Comparison of ENCODE assay signal across 13 cellular contexts in genomic region chr2:120783371-120783791, GRCh38. TPM values are rescaled to one million over a fixed set of nuclear protein-coding genes. Genes with fewer than 3 reads are reported as not detected.
A peak's percentile ranks its signal among the peaks of the same experiment; 100 is the strongest.
DNase-seq lines count a peak whose midpoint lies in the region; ATAC-seq and TF ChIP-seq lines count a peak whose summit lies in the region.
"Had no signal": no experiment of that assay in that cellular context is flagged by ENCODE, and none has a peak within 500 bp of the region (broad histone marks: within the 10 kb centered on the region; RNA-seq: fewer than 3 reads in every experiment).

No MANE protein-coding gene starts in this region.

- H2AFZ ChIP-seq in HCT116 (ENCODE audit: low read depth, low read length, poor library complexity, severe bottlenecking) (no peak overlapping the region), hepatocyte (no peak overlapping the region)
- H2AFZ ChIP-seq: parathyroid adenoma had no signal

- WGBS in hepatocyte (ENCODE audit: low lambda C conversion rate, missing lambda C conversion rate): 21% methylated on average over 9 of the region's 9 CpGs

- H3K4me2 ChIP-seq in HCT116 (ENCODE audit: low read length) (peak overlapping the region; percentile 58), hepatocyte (no peak overlapping the region)

- H3K27me3 ChIP-seq in HCT116 (ENCODE audit: insufficient read depth, low read length) (no peaks in the 10 kb centered on the region), hepatocyte (no peaks in the 10 kb centered on the region)
- H3K27me3 ChIP-seq: transverse colon had no signal

- CTCF ChIA-PET in HCT116 (lab: Charles Lee): no interaction called here

- H3K27ac ChIP-seq in HCT116 (ENCODE audit: low read depth, low read length): peak overlapping the region; percentile 15; the same call in 1 of the 2 replicates
- no peak overlapping the region for H3K27ac ChIP-seq in hepatocyte
- H3K27ac ChIP-seq: parathyroid adenoma, transverse colon had no signal

- H4K20me1 ChIP-seq in HCT116 (ENCODE audit: insufficient read depth) (no peaks in the 10 kb centered on the region), hepatocyte (ENCODE audit: insufficient read depth, poor library complexity, severe bottlenecking) (peaks cover 4% of the 10 kb centered on the region)

- H3K9ac ChIP-seq in HCT116 (ENCODE audit: low read length): no peak overlapping the region
- H3K9ac ChIP-seq: parathyroid adenoma had no signal

- H3K79me2 ChIP-seq in HCT116 (ENCODE audit: insufficient read depth, low read length) (no peaks in the 10 kb centered on the region), hepatocyte (peaks cover 11% of the 10 kb centered on the region)
- H3K79me2 ChIP-seq: parathyroid adenoma had no signal

- no peak for TF ChIP-seq CTCF in HCT116 (IDR thresholded peaks at IDR 0.05 in 2 of 3, conservative IDR thresholded peaks at IDR 0.05 in 1 of 3; ENCODE audit: borderline replicate concordance in 1 of 3, insufficient read depth in 1 of 3, low read depth in 2 of 3, low read length in 2 of 3)
- no peak for TF ChIP-seq CTCF in hepatocyte (IDR thresholded peaks at IDR 0.05; ENCODE audit: poor library complexity)

- no peak for TF ChIP-seq RAD21 in HCT116 (IDR thresholded peaks at IDR 0.05; ENCODE audit: low read depth)

- RAD21 ChIA-PET in HCT116 (lab: Charles Lee; ENCODE audit: low non-redundant PET in 1 of 2, low total read pairs in 2 of 2, uncharacterized antibody in 2 of 2, unreplicated experiment in 2 of 2): no interaction called here

- H3K4me3 ChIP-seq in HCT116 (replicated peaks in 1 of 2; ENCODE audit: low read depth in 1 of 2, low read length in 2 of 2) (no peak overlapping the region), hepatocyte (no peak overlapping the region)
- H3K4me3 ChIP-seq: transverse colon had no signal

- ATAC-seq in HCT116 (peak; percentile 64), left colon (peak; percentile 45), HG03521 (IDR thresholded peaks at IDR 0.05; ENCODE audit: unreplicated experiment) (no peak)
- ATAC-seq: effector memory CD8-positive, alpha-beta T cell had no signal

- peak; percentile 64 for DNase-seq in COLO829 (ENCODE audit: low spot score)
- DNase-seq in HCT116 (ENCODE audit: low read depth, low spot score): peak; percentile 40
- DNase-seq in UCSD-AML1 (lab: John Stamatoyannopoulos, UW; ENCODE audit: unreplicated experiment): peak; percentile 51
- DNase-seq in left colon: no peak
- no peak for DNase-seq in NCI-H1436 treated with DMSO at 0.1 percent for 48 hours (lab: John Stamatoyannopoulos, UW)
- no peak for DNase-seq in hepatocyte (ENCODE audit: low spot score)
- no peak for DNase-seq in NCI-H2081 treated with DMSO at 0.1 percent for 48 hours (lab: John Stamatoyannopoulos, UW)
- DNase-seq: DMS53; effector memory CD8-positive, alpha-beta T cell; Kasumi-1; transverse colon had no signal

- no peaks in the 10 kb centered on the region for H3K36me3 ChIP-seq in HCT116 (ENCODE audit: control insufficient read depth in 1 of 2, insufficient read depth in 2 of 2, low read length in 2 of 2)
- H3K36me3 ChIP-seq in hepatocyte (replicated peaks; ENCODE audit: insufficient read depth, low read depth): no peaks in the 10 kb centered on the region
- H3K36me3 ChIP-seq: transverse colon had no signal

- H3K9me3 ChIP-seq in HCT116 (ENCODE audit: control insufficient read depth in 1 of 2, insufficient read depth in 1 of 2, low read depth in 1 of 2, low read length in 2 of 2) (no peaks in the 10 kb centered on the region), hepatocyte (ENCODE audit: low read depth) (no peaks in the 10 kb centered on the region)
- H3K9me3 ChIP-seq: transverse colon had no signal

- POLR2A ChIA-PET in HCT116 (lab: Charles Lee): no interaction called here

- intact Hi-C loops in HCT116 (cut with micrococcal nuclease): no loop called here
- intact Hi-C loops in left colon (cut with DNase I, micrococcal nuclease): no loop called here

- TF ChIP-seq POLR2A in HCT116 (IDR thresholded peaks at IDR 0.05; ENCODE audit: borderline replicate concordance, extremely low read depth, insufficient read depth, insufficient read length): no peak

- H3K9me2 ChIP-seq in HCT116 (ENCODE audit: insufficient read depth) (no peaks in the 10 kb centered on the region), hepatocyte (replicated peaks; ENCODE audit: insufficient read depth) (no peaks in the 10 kb centered on the region)

- BruUV-seq in HCT116 (replicated peaks; lab: Mats Ljungman, UMichigan): no TSS peak

- H3K4me1 ChIP-seq in HCT116 (ENCODE audit: control insufficient read depth in 1 of 2, insufficient read depth in 2 of 2, low read length in 2 of 2) (peaks cover 10 to 30% of the 10 kb centered on the region in 2 experiments), hepatocyte (ENCODE audit: insufficient read depth) (peaks cover 14% of the 10 kb centered on the region)
- H3K4me1 ChIP-seq: parathyroid adenoma had no signal

TF ChIP-seq in HCT116, 20 proteins besides CTCF, POLR2A, EP300 and RAD21:
- TF ChIP-seq TCF7L2 (IDR thresholded peaks at IDR 0.05; ENCODE audit: borderline replicate concordance, extremely low read depth, insufficient read depth, insufficient read length): peak; percentile 66
- TF ChIP-seq, protein P1, sequence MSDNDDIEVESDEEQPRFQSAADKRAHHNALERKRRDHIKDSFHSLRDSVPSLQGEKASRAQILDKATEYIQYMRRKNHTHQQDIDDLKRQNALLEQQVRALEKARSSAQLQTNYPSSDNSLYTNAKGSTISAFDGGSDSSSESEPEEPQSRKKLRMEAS (IDR thresholded peaks at IDR 0.05): no peak

RNA-seq across cellular contexts. Expression of gene GLI2, which starts 47.7 kb away (rescaled TPM):
- total RNA-seq in HCT116 (2021; ENCODE audit: unreplicated experiment) (3.4 TPM), left colon (1 to 10 TPM; 1.4 to 4.0 TPM), hepatocyte (3.8 and 5.8 TPM in 2 replicates)
- polyA plus RNA-seq in HCT116 (2012): 1.1 and 1.7 TPM in 2 replicates
- 5.3 and 6.2 TPM in 2 replicates for polyA plus RNA-seq in hepatocyte

Comparison
In these comparisons a context has a peak if more than half of its experiments do, and no peak if none do; other contexts are left out.
1. DNase-seq: peak in COLO829 (single experiment), HCT116 (single experiment) and UCSD-AML1 (single experiment); none in left colon (0 of 2), NCI-H1436 treated with DMSO at 0.1 percent for 48 hours (single experiment), hepatocyte (single experiment) and NCI-H2081 treated with DMSO at 0.1 percent for 48 hours (single experiment).